In genomic region chr2:20080415-20080814, GRCh38 we compare ENCODE assay signal across 24 cellular contexts. TPM values are rescaled to one million over a fixed set of nuclear protein-coding genes. Genes with fewer than 3 reads are reported as not detected.
A peak's percentile ranks its signal among the peaks of the same experiment; 100 is the strongest.
DNase-seq lines count a peak whose midpoint lies in the region; ATAC-seq, FAIRE-seq and TF ChIP-seq lines count a peak whose summit lies in the region.
"Had no signal": no experiment of that assay in that cellular context is flagged by ENCODE, and none has a peak within 500 bp of the region (broad histone marks: within the 10 kb centered on the region; RNA-seq: fewer than 3 reads in every experiment).

No MANE protein-coding gene starts in this region.

- no peaks in the 10 kb centered on the region; a peak in 1 of 5 replicates for H3K27me3 ChIP-seq in HepG2 (ENCODE audit: control insufficient read depth in 1 of 2, insufficient read depth in 2 of 2, low read length in 2 of 2)
- no peaks in the 10 kb centered on the region for H3K27me3 ChIP-seq in right lobe of liver
- H3K27me3 ChIP-seq in H1 (replicated peaks in 1 of 4; ENCODE audit: control insufficient read depth in 3 of 4, extremely low read depth in 1 of 4, insufficient read depth in 3 of 4, low read length in 3 of 4): no peaks in the 10 kb centered on the region
- no peaks in the 10 kb centered on the region for H3K27me3 ChIP-seq in neural progenitor cell
- H3K27me3 ChIP-seq: BLaER1 treated with 17β-estradiol and CSF1 and Interleukin-3, amounts not matched to agents 10 nM and 100 nM; MG63; Peyer's patch; SJCRH30 had no signal

- intact Hi-C loops in HepG2 (cut with micrococcal nuclease; ENCODE audit: unreplicated experiment): no loop called here
- intact Hi-C loops in right lobe of liver (cut with DNase I): no loop called here

- CTCF ChIA-PET in HepG2 (lab: Yijun Ruan, JAX; ENCODE audit: low intra/inter-chr PET ratio, low total read pairs): no interaction called here
- CTCF ChIA-PET in H1 (lab: Charles Lee; ENCODE audit: partially characterized antibody): interaction anchor here (0.6 to 4.3 kb wide), 5 partner anchors 10 to 376 kb away, joined by 3 to 19 read pairs (median 3); no protein-coding TSS in a partner anchor

- H3K4me3 Mint-ChIP-seq in neural progenitor cell: peak overlapping the region; percentile 33
- H3K4me3 Mint-ChIP-seq: CD4-positive, alpha-beta memory T cell; H9; HFFc6 had no signal

- no peaks in the 10 kb centered on the region for H3K23me2 ChIP-seq in H1 (ENCODE audit: low read depth, low read length)

- H4K20me1 ChIP-seq in HepG2 (ENCODE audit: insufficient read depth, low read length): no peaks in the 10 kb centered on the region
- no peaks in the 10 kb centered on the region for H4K20me1 ChIP-seq in H1 (replicated peaks in 1 of 2; ENCODE audit: control insufficient read depth in 1 of 2, insufficient read depth in 2 of 2, low read length in 2 of 2)
- H4K20me1 ChIP-seq in neural progenitor cell (ENCODE audit: low read depth): no peaks in the 10 kb centered on the region
- H4K20me1 ChIP-seq: BLaER1 treated with 17β-estradiol and CSF1 and Interleukin-3, amounts not matched to agents 10 nM and 100 nM had no signal

- H3K9me3 Mint-ChIP-seq in neural progenitor cell: peaks cover 13% of the 10 kb centered on the region
- H3K9me3 Mint-ChIP-seq: CD4-positive, alpha-beta memory T cell; HFFc6 had no signal

- BruUV-seq in HepG2 (replicated peaks; lab: Mats Ljungman, UMichigan): no TSS peak

- H3F3A ChIP-seq in neural progenitor cell (ENCODE audit: low read depth): peaks cover 26% of the 10 kb centered on the region

- H3K9me3 ChIP-seq in HepG2 (ENCODE audit: low read length) (no peaks in the 10 kb centered on the region), right lobe of liver (no peaks in the 10 kb centered on the region), H1 (ENCODE audit: insufficient read depth in 2 of 2, low read depth in 1 of 2, low read length in 1 of 2) (no peaks in the 10 kb centered on the region), neural progenitor cell (ENCODE audit: low read depth) (no peaks in the 10 kb centered on the region)
- H3K9me3 ChIP-seq: Caco-2, MG63, Peyer's patch, SJCRH30 had no signal

- ATAC-seq in HepG2: peak; percentile 62
- ATAC-seq in right lobe of liver: no peak
- ATAC-seq: GM12878 had no signal

- no peak overlapping the region for H3K14ac ChIP-seq in H1 (ENCODE audit: insufficient read length)

- H3K36me3 ChIP-seq in HepG2 (replicated peaks in 1 of 2; ENCODE audit: control insufficient read depth in 1 of 2, insufficient read depth in 2 of 2, low read length in 2 of 2) (no peaks in the 10 kb centered on the region), right lobe of liver (no peaks in the 10 kb centered on the region), H1 (ENCODE audit: control insufficient read depth in 2 of 4, insufficient read depth in 4 of 4, low read length in 3 of 4) (no peaks in the 10 kb centered on the region), neural progenitor cell (no peaks in the 10 kb centered on the region)
- H3K36me3 ChIP-seq: BLaER1 treated with 17β-estradiol and CSF1 and Interleukin-3, amounts not matched to agents 10 nM and 100 nM; MG63; Peyer's patch; SJCRH30 had no signal

- H3K4me2 ChIP-seq in HepG2 (ENCODE audit: low read depth, low read length) (peak overlapping the region; percentile 80), H1 (ENCODE audit: insufficient read depth in 1 of 2, low read depth in 2 of 2, low read length in 2 of 2) (no peak overlapping the region), neural progenitor cell (peak overlapping the region; percentile 75)
- H3K4me2 ChIP-seq: BLaER1 treated with 17β-estradiol and CSF1 and Interleukin-3, amounts not matched to agents 10 nM and 100 nM had no signal

- H3K27me3 Mint-ChIP-seq in neural progenitor cell (ENCODE audit: insufficient read depth, low read depth): peaks cover 5% of the 10 kb centered on the region

- no peak overlapping the region for H4K5ac ChIP-seq in H1 (ENCODE audit: insufficient read length, low read depth, low read length)

- no peak overlapping the region for H2AK5ac ChIP-seq in H1 (ENCODE audit: low read depth, low read length)

- no peaks in the 10 kb centered on the region for H3K36me3 Mint-ChIP-seq in neural progenitor cell
- H3K36me3 Mint-ChIP-seq: CD4-positive, alpha-beta memory T cell had no signal

- DNase-seq in HepG2 (ENCODE audit: low spot score) (no peak), right lobe of liver (no peak), H1 (ENCODE audit: low read depth in 1 of 2, low spot score in 2 of 2) (no peak), neural progenitor cell (ENCODE audit: low spot score) (peak; percentile 45), nucleus accumbens (lab: John Stamatoyannopoulos, UW) (no peak), glomerular visceral epithelial cell (ENCODE audit: extremely low spot score) (no peak), NCI-H345 treated with DMSO at 0.1 percent for 48 hours (lab: John Stamatoyannopoulos, UW; ENCODE audit: unreplicated experiment) (no peak)
- DNase-seq in stimulated activated naive CD4-positive, alpha-beta T cell treated with Interleukin-2 at 50 U/mL for 16 hours (lab: John Stamatoyannopoulos, UW): no peak
- DNase-seq: 8988T; Caco-2; CD4-positive, alpha-beta memory T cell; DMS79 treated with DMSO at 0.1 percent for 48 hours; HFFc6; MG63; NCI-H1436 treated with DMSO at 0.1 percent for 48 hours; NCI-H1930; NCI-H226; NCI-H524 treated with DMSO at 0.1 percent for 48 hours; NCI-H82; Peyer's patch had no signal

- TF ChIP-seq EP300 in HepG2 (IDR thresholded peaks at IDR 0.05; ENCODE audit: low read depth in 2 of 2, low read length in 2 of 2) (no peak), HepG2 (CRISPR knock-in tag; IDR thresholded peaks at IDR 0.05; ENCODE audit: borderline replicate concordance) (no peak), H1 (IDR thresholded peaks at IDR 0.05; ENCODE audit: borderline replicate concordance in 1 of 2, low read depth in 2 of 2, low read length in 2 of 2) (no peak)

- H3K4me3 ChIP-seq in HepG2 (replicated peaks in 1 of 3; ENCODE audit: insufficient read depth in 1 of 3, low read depth in 2 of 3, low read length in 3 of 3) (peak overlapping the region; percentile 6 to 49 (median 35); a peak in 5 of 6 replicates), right lobe of liver (no peak overlapping the region), H1 (ENCODE audit: extremely low read depth in 1 of 4, insufficient read depth in 2 of 4, low read depth in 3 of 4, low read length in 4 of 4) (no peak overlapping the region), neural progenitor cell (peak overlapping the region; percentile 5)
- H3K4me3 ChIP-seq: BLaER1 treated with 17β-estradiol and CSF1 and Interleukin-3, amounts not matched to agents 10 nM and 100 nM; GM12878; MG63; Peyer's patch; SJCRH30 had no signal

- H3K56ac ChIP-seq in H1 (replicated peaks; ENCODE audit: insufficient read length, low read depth, low read length): no peak overlapping the region

- no peak overlapping the region for H2BK5ac ChIP-seq in H1 (ENCODE audit: low read depth, low read length)

- 27% methylated on average over 9 of the region's 10 CpGs for WGBS in HepG2 (ENCODE audit: low lambda C conversion rate)
- WGBS in right lobe of liver (ENCODE audit: insufficient coverage, low coverage, low lambda C conversion rate, missing lambda C conversion rate): 75% methylated on average over 1 of the region's 10 CpGs
- WGBS in H1 (ENCODE audit: extremely low coverage in 1 of 2, insufficient coverage in 1 of 2, insufficient read length in 1 of 2, insufficient replicate concordance in 2 of 2, low coverage in 1 of 2, low lambda C conversion rate in 2 of 2, missing lambda C conversion rate in 1 of 2), 2 experiments: 91% methylated on average over 10 of the region's 10 CpGs; no CpG with 5 or more reads in 1 of the 2 experiments

- no peak overlapping the region for H3K4ac ChIP-seq in H1 (replicated peaks; ENCODE audit: insufficient read length, low read depth, low read length)

- no peak overlapping the region for H2BK120ac ChIP-seq in H1 (replicated peaks; ENCODE audit: low read depth, low read length)

- H2AFZ ChIP-seq in HepG2 (ENCODE audit: low read length): no peak overlapping the region
- H2AFZ ChIP-seq in H1 (ENCODE audit: low read length): no peak overlapping the region
- H2AFZ ChIP-seq in neural progenitor cell (replicated peaks): no peak overlapping the region

- H3K9ac ChIP-seq in HepG2 (ENCODE audit: insufficient read depth, low read depth, low read length): peak overlapping the region; percentile 14; the same call in 1 of the 2 replicates
- no peak overlapping the region for H3K9ac ChIP-seq in H1 (replicated peaks in 1 of 4; ENCODE audit: extremely low read depth in 1 of 4, low read depth in 3 of 4, low read length in 3 of 4)
- H3K9ac ChIP-seq in neural progenitor cell: no peak overlapping the region
- H3K9ac ChIP-seq: BLaER1 treated with 17β-estradiol and CSF1 and Interleukin-3, amounts not matched to agents 10 nM and 100 nM had no signal

- no peak overlapping the region for H2BK20ac ChIP-seq in H1 (ENCODE audit: low read length)

- no peak overlapping the region; the same call in 1 of the 2 replicates for H3K18ac ChIP-seq in H1 (ENCODE audit: extremely low read depth, low read length)

- no peaks in the 10 kb centered on the region for H3K79me1 ChIP-seq in H1 (ENCODE audit: low read depth, low read length)

- H3K79me2 ChIP-seq in HepG2 (ENCODE audit: insufficient read depth, low read length) (no peaks in the 10 kb centered on the region), H1 (ENCODE audit: control insufficient read depth in 1 of 2, insufficient read depth in 2 of 2, low read length in 2 of 2) (no peaks in the 10 kb centered on the region), neural progenitor cell (ENCODE audit: low read depth) (no peaks in the 10 kb centered on the region)

- H3K4me1 ChIP-seq in HepG2 (ENCODE audit: insufficient read depth, low read length) (peaks cover 51% of the 10 kb centered on the region), right lobe of liver (no peaks in the 10 kb centered on the region), H1 (replicated peaks in 1 of 4; ENCODE audit: control insufficient read depth in 3 of 4, insufficient read depth in 4 of 4, low read length in 3 of 4) (peaks cover 4 to 9% (median 6%) of the 10 kb centered on the region in 4 experiments; a peak in 6 of 7 replicates), neural progenitor cell (peaks cover 23% of the 10 kb centered on the region)
- H3K4me1 ChIP-seq: Peyer's patch had no signal

- TF ChIP-seq CTCF in HepG2 (CRISPR knock-in tag; IDR thresholded peaks at IDR 0.05) (no peak), right lobe of liver (IDR thresholded peaks at IDR 0.05) (no peak), H1 (IDR thresholded peaks at IDR 0.05; ENCODE audit: control extremely low read depth in 1 of 3, insufficient read depth in 1 of 3, low read depth in 1 of 3, low read length in 3 of 3) (no peak), neural progenitor cell (IDR thresholded peaks at IDR 0.05) (no peak)

- H2BK15ac ChIP-seq in H1 (ENCODE audit: low read length): no peak overlapping the region; the same call in 1 of the 2 replicates

- no peak overlapping the region for H4K91ac ChIP-seq in H1 (replicated peaks; ENCODE audit: insufficient read length, low read length)

- TF ChIP-seq RAD21 in HepG2 (CRISPR knock-in tag; IDR thresholded peaks at IDR 0.05) (no peak), H1 (IDR thresholded peaks at IDR 0.05 in 1 of 2, conservative IDR thresholded peaks at IDR 0.05 in 1 of 2; ENCODE audit: low read depth in 2 of 2, low read length in 2 of 2) (no peak)

- TF ChIP-seq POLR2A in HepG2 (IDR thresholded peaks at IDR 0.05; ENCODE audit: insufficient read depth in 1 of 2, low read depth in 2 of 2, low read length in 2 of 2) (no peak), right lobe of liver (IDR thresholded peaks at IDR 0.05) (no peak), H1 (IDR thresholded peaks at IDR 0.05; ENCODE audit: control extremely low read depth in 1 of 2, low read depth in 2 of 2, low read length in 2 of 2) (no peak)

- H3K23ac ChIP-seq in H1 (ENCODE audit: insufficient read length): no peak overlapping the region

- H3K27ac Mint-ChIP-seq in neural progenitor cell: no peak overlapping the region
- H3K27ac Mint-ChIP-seq: HFFc6 had no signal

- no peak overlapping the region for H3K27ac ChIP-seq in HepG2 (ENCODE audit: extremely low read length, insufficient read depth, low read length)
- no peak overlapping the region for H3K27ac ChIP-seq in right lobe of liver
- H3K27ac ChIP-seq in H1 (ENCODE audit: low read depth, low read length): no peak overlapping the region
- peak overlapping the region; percentile 54 for H3K27ac ChIP-seq in neural progenitor cell
- H3K27ac ChIP-seq: BLaER1 treated with 17β-estradiol and CSF1 and Interleukin-3, amounts not matched to agents 10 nM and 100 nM; Peyer's patch; SJCRH30 had no signal

- no peak for FAIRE-seq in HepG2 (lab: Jason Lieb, UNC)
- no peak for FAIRE-seq in H1 (lab: Jason Lieb, UNC)
- FAIRE-seq: GM12878 had no signal

- in situ Hi-C loops in HepG2 (cut with HindIII; ENCODE audit: extremely low pct_ligation_motif_present, low pct_unique_long_range_greater_than_20kb): no loop called here

- POLR2A ChIA-PET in HepG2 (lab: Yijun Ruan, JAX): interaction anchor here (1.0 to 2.7 kb wide), 3 partner anchors 14 to 67 kb away, joined by 3 to 22 read pairs (median 5); partner anchors contain the start of gene LAPTM4A
- POLR2A ChIA-PET in H1 (lab: Charles Lee; ENCODE audit: partially characterized antibody): interaction anchor here (0.6 to 0.9 kb wide), 3 partner anchors 13 to 366 kb away, joined by 4 to 5 read pairs (median 4); partner anchors contain the start of gene RHOB

- 0 out of 2 replicates have a peak overlapping the region, but pooled peaks have one; percentile 33 for H2BK12ac ChIP-seq in H1 (ENCODE audit: low read depth, low read length)

- no peak overlapping the region for H4K8ac ChIP-seq in H1 (ENCODE audit: extremely low read depth, insufficient read depth, low read length)

- peaks cover 15% of the 10 kb centered on the region for H3K4me1 Mint-ChIP-seq in neural progenitor cell
- H3K4me1 Mint-ChIP-seq: CD4-positive, alpha-beta memory T cell had no signal

RNA-seq across cellular contexts. Expression of gene LAPTM4A, which starts 29.0 kb away (rescaled TPM):
- 82.8 and 116 TPM in 2 replicates for total RNA-seq in HepG2 (2016; rRNA removed; fragmentation: Illumina TruSeq; extraction: Trizol)
- total RNA-seq in HepG2 (2016; cell fraction: cytosol; rRNA removed; fragmentation: Illumina TruSeq; extraction: Trizol; ENCODE audit: low read depth): 18.7 and 21.2 TPM in 2 replicates
- 83.7 and 119 TPM in 2 replicates for total RNA-seq in HepG2 (2016; cell fraction: insoluble cytoplasmic fraction; rRNA removed; fragmentation: Illumina TruSeq; extraction: Trizol)
- total RNA-seq in HepG2 (2016; cell fraction: membrane; rRNA removed; fragmentation: Illumina TruSeq; extraction: Trizol): 35.7 and 39.5 TPM in 2 replicates
- 127 and 144 TPM in 2 replicates for total RNA-seq in HepG2 (2016; cell fraction: nucleus; rRNA removed; fragmentation: Illumina TruSeq; extraction: Trizol)
- 491 and 558 TPM in 2 replicates for polyA plus RNA-seq in HepG2 (2011; rRNA removed)
- 344 and 527 TPM in 2 replicates for polyA plus RNA-seq in HepG2 (2011; cell fraction: cytosol; rRNA removed)
- 114 and 137 TPM in 2 replicates for polyA plus RNA-seq in HepG2 (2011; cell fraction: nucleus; rRNA removed)
- polyA plus RNA-seq in HepG2 (2012): 288 and 349 TPM in 2 replicates
- 46.6 and 49.9 TPM in 2 replicates for polyA plus RNA-seq in HepG2 (2016; cell fraction: cytosol; fragmentation: Illumina TruSeq; extraction: Trizol; ENCODE audit: low read depth)
- polyA plus RNA-seq in HepG2 (2016; cell fraction: insoluble cytoplasmic fraction; fragmentation: Illumina TruSeq; extraction: Trizol; ENCODE audit: low read depth): 181 and 190 TPM in 2 replicates
- polyA plus RNA-seq in HepG2 (2016; cell fraction: membrane; fragmentation: Illumina TruSeq; extraction: Trizol; ENCODE audit: low read depth): 62.5 and 62.8 TPM in 2 replicates
- polyA plus RNA-seq in HepG2 (2016; cell fraction: nucleus; fragmentation: Illumina TruSeq; extraction: Trizol; ENCODE audit: insufficient read depth, low read depth): 365 and 398 TPM in 2 replicates
- polyA minus RNA-seq in HepG2 (2011; rRNA and poly(A)+ RNA removed; ENCODE audit: low replicate concordance): 123 and 176 TPM in 2 replicates
- 150 and 184 TPM in 2 replicates for polyA minus RNA-seq in HepG2 (2011; cell fraction: cytosol; rRNA and poly(A)+ RNA removed)
- 93.0 and 135 TPM in 2 replicates for polyA minus RNA-seq in HepG2 (2011; cell fraction: nucleus; rRNA and poly(A)+ RNA removed)
- total RNA-seq in right lobe of liver: 100 to 1,000 TPM in 4 of 6 experiments, 10 to 100 TPM in 2; 80.0 to 143 (median 126) TPM
- 187 and 193 TPM in 2 replicates for total RNA-seq in H1 (2021; fragmentation: NEBNext Ultra II Directional; extraction: Animal tissue kit (Norgen Biotek cat#: 25700))
- polyA plus RNA-seq in H1 (2011; rRNA removed): 274 and 419 TPM in 2 replicates
- polyA plus RNA-seq in H1 (2011; cell fraction: cytosol; rRNA removed): 356 TPM
- 97.9 TPM for polyA plus RNA-seq in H1 (2011; cell fraction: nucleus; rRNA removed)
- polyA plus RNA-seq in H1 (2012, experiment 1 of 2): 173 to 209 TPM (median 191 TPM) in 4 replicates
- polyA plus RNA-seq in H1 (2012, experiment 2 of 2): 211 TPM
- 526 TPM for polyA plus RNA-seq in H1 (2013, experiment 1 of 2)
- polyA plus RNA-seq in H1 (2013, experiment 2 of 2): 580 TPM
- 183 and 197 TPM in 2 replicates for polyA minus RNA-seq in H1 (2011; rRNA and poly(A)+ RNA removed)
- 90.7 TPM for polyA minus RNA-seq in H1 (2011; cell fraction: cytosol; rRNA and poly(A)+ RNA removed)
- polyA minus RNA-seq in H1 (2011; cell fraction: nucleus; rRNA and poly(A)+ RNA removed): 57.7 TPM
- total RNA-seq in neural progenitor cell (ENCODE audit: low replicate concordance): 170 and 205 TPM in 2 replicates

Comparison
In these comparisons a context has a peak if more than half of its experiments do, and no peak if none do; other contexts are left out.
1. H3K4me3 ChIP-seq: peak in HepG2 (3 of 3) and neural progenitor cell (single experiment); none in right lobe of liver (0 of 3) and H1 (0 of 4).
2. H3K4me2 ChIP-seq: peak in HepG2 (single experiment) and neural progenitor cell (single experiment); none in H1 (0 of 2).
3. Of the 41 proteins assayed by ChIP-seq in both HepG2 and H1: peak only in HepG2: CBX5; only in H1: none; in both: none; in neither: 40.